Comparison of ENCODE assay signal across 8 cellular contexts in genomic region chr11:61297741-61298140, GRCh38.
DNase-seq lines count a peak whose midpoint lies in the region; ATAC-seq lines count a peak whose summit lies in the region.

No MANE protein-coding gene starts in this region.

- DNase-seq in ELR (ENCODE audit: low read depth) (peak; percentile 77), OCI-M1 (lab: John Stamatoyannopoulos, UW) (peak; percentile 29), fibroblast of gingiva (ENCODE audit: low read depth) (peak; percentile 91), pons (ENCODE audit: low spot score) (peak; percentile 62)

- ATAC-seq in GM19395 (IDR thresholded peaks at IDR 0.05; ENCODE audit: unreplicated experiment): no peak
- ATAC-seq in HG03354 (IDR thresholded peaks at IDR 0.05; ENCODE audit: poor library complexity, severe bottlenecking, unreplicated experiment): no peak
- no peak for ATAC-seq in GM21825 (IDR thresholded peaks at IDR 0.05; ENCODE audit: unreplicated experiment)
- no peak for ATAC-seq in HG02623 (IDR thresholded peaks at IDR 0.05; ENCODE audit: unreplicated experiment)

Comparison
In these comparisons a context has a peak if more than half of its experiments do, and no peak if none do; other contexts are left out.
1. DNase-seq: peak in every context shown above with its lines; median percentile 91 in fibroblast of gingiva; 77 in ELR; 62 in pons; 29 in OCI-M1.